In genomic region chr7:129886184-129886817, GRCh38 we compare ENCODE assay signal across 18 cellular contexts.
DNase-seq lines count a peak whose midpoint lies in the region; ATAC-seq and TF ChIP-seq lines count a peak whose summit lies in the region.
"Had no signal": no experiment of that assay in that cellular context is flagged by ENCODE, and none has a peak within 500 bp of the region (broad histone marks: within the 10 kb centered on the region; RNA-seq: fewer than 3 reads in every experiment).

No MANE protein-coding gene starts in this region.

- intact Hi-C loops in HCT116 (cut with micrococcal nuclease) (no loop called here), ascending aorta (cut with DNase I) (no loop called here), left ventricle myocardium superior (cut with micrococcal nuclease) (no loop called here)

- H3K27me3 ChIP-seq in HCT116 (ENCODE audit: insufficient read depth, low read length): no peaks in the 10 kb centered on the region
- H3K27me3 ChIP-seq in ascending aorta: no peaks in the 10 kb centered on the region
- H3K27me3 ChIP-seq: breast epithelium, ovary, spleen had no signal

- no peak overlapping the region for H3K4me3 ChIP-seq in HCT116 (replicated peaks in 1 of 2; ENCODE audit: low read depth in 1 of 2, low read length in 2 of 2)
- H3K4me3 ChIP-seq in ascending aorta: no peak overlapping the region
- H3K4me3 ChIP-seq: breast epithelium, ovary, spleen had no signal

- CTCF ChIA-PET in HCT116 (lab: Charles Lee): no interaction called here

- no peaks in the 10 kb centered on the region for H3K9me2 ChIP-seq in HCT116 (ENCODE audit: insufficient read depth)

- 0 out of 2 replicates have a peak overlapping the region, but pooled peaks have one; percentile 3 for H3K4me2 ChIP-seq in HCT116 (ENCODE audit: low read length)
- H3K4me2 ChIP-seq: KMS-11 had no signal

- H2AFZ ChIP-seq in HCT116 (ENCODE audit: low read depth, low read length, poor library complexity, severe bottlenecking): no peak overlapping the region

- ATAC-seq in HCT116 (no peak), left ventricle myocardium superior (peak; percentile 43), GM18867 (IDR thresholded peaks at IDR 0.05; ENCODE audit: unreplicated experiment) (no peak)

- no TSS peak for BruUV-seq in HCT116 (replicated peaks; lab: Mats Ljungman, UMichigan)

- peaks cover 78% of the 10 kb centered on the region for H3K79me2 ChIP-seq in HCT116 (ENCODE audit: insufficient read depth, low read length)

- no peak for TF ChIP-seq RAD21 in HCT116 (IDR thresholded peaks at IDR 0.05; ENCODE audit: low read depth)

- TF ChIP-seq POLR2A in HCT116 (IDR thresholded peaks at IDR 0.05; ENCODE audit: borderline replicate concordance, extremely low read depth, insufficient read depth, insufficient read length): no peak

- no peak for TF ChIP-seq CTCF in HCT116 (IDR thresholded peaks at IDR 0.05 in 2 of 3, conservative IDR thresholded peaks at IDR 0.05 in 1 of 3; ENCODE audit: borderline replicate concordance in 1 of 3, insufficient read depth in 1 of 3, low read depth in 2 of 3, low read length in 2 of 3)
- no peak for TF ChIP-seq CTCF in ascending aorta (IDR thresholded peaks at IDR 0.05)

- peaks cover 0 to 3% of the 10 kb centered on the region in 2 experiments; a peak in 1 of 4 replicates for H3K36me3 ChIP-seq in HCT116 (ENCODE audit: control insufficient read depth in 1 of 2, insufficient read depth in 2 of 2, low read length in 2 of 2)
- no peaks in the 10 kb centered on the region for H3K36me3 ChIP-seq in ascending aorta
- H3K36me3 ChIP-seq: breast epithelium, ovary had no signal

- no peaks in the 10 kb centered on the region for H4K20me1 ChIP-seq in HCT116 (ENCODE audit: insufficient read depth)

- POLR2A ChIA-PET in HCT116 (lab: Charles Lee): no interaction called here

- no peak overlapping the region for H3K9ac ChIP-seq in HCT116 (ENCODE audit: low read length)
- H3K9ac ChIP-seq: KMS-11 had no signal

- H3K9me3 ChIP-seq in HCT116 (ENCODE audit: control insufficient read depth in 1 of 2, insufficient read depth in 1 of 2, low read depth in 1 of 2, low read length in 2 of 2) (no peaks in the 10 kb centered on the region), ascending aorta (no peaks in the 10 kb centered on the region)
- H3K9me3 ChIP-seq: breast epithelium, ovary, spleen had no signal

- DNase-seq in HCT116 (ENCODE audit: low read depth, low spot score) (no peak), ascending aorta (ENCODE audit: low spot score in 2 of 2) (no peak), left ventricle myocardium superior (no peak), putamen (ENCODE audit: low spot score) (peak; percentile 8), pons (ENCODE audit: low spot score) (no peak), GM19240 (ENCODE audit: insufficient read length, low spot score) (no peak), NCI-H2171 (lab: John Stamatoyannopoulos, UW) (no peak)
- DNase-seq: activated CD4-positive, CD25-positive, alpha-beta regulatory T cell treated with anti-CD3 and anti-CD28 coated beads, Interleukin-2, amount 50 U/mL, for 72 hours; CD4-positive, alpha-beta memory T cell; DMS79 treated with DMSO at 0.1 percent for 48 hours; HFFc6; NCI-H2029 treated with DMSO at 0.1 percent for 48 hours; NCI-H510A; ovary; spleen had no signal

- RAD21 ChIA-PET in HCT116 (lab: Charles Lee; ENCODE audit: low non-redundant PET in 1 of 2, low total read pairs in 2 of 2, uncharacterized antibody in 2 of 2, unreplicated experiment in 2 of 2): no interaction called here

- H3K4me1 ChIP-seq in HCT116 (ENCODE audit: control insufficient read depth in 1 of 2, insufficient read depth in 2 of 2, low read length in 2 of 2) (peaks cover 32 to 34% of the 10 kb centered on the region in 2 experiments; a peak in 3 of 4 replicates), ascending aorta (peaks cover 5 to 54% of the 10 kb centered on the region in 2 donors)
- H3K4me1 ChIP-seq: breast epithelium had no signal

- peak overlapping the region; percentile 45; the same call in 1 of the 2 replicates for H3K27ac ChIP-seq in HCT116 (ENCODE audit: low read depth, low read length)
- peak overlapping the region; percentile 28 to 43 for H3K27ac ChIP-seq in ascending aorta
- H3K27ac ChIP-seq: breast epithelium, KMS-11, ovary had no signal

TF ChIP-seq in HCT116, 20 proteins besides CTCF, POLR2A, EP300 and RAD21:
- no peak for TF ChIP-seq ZNF274 (IDR thresholded peaks at IDR 0.05; ENCODE audit: low read depth, low read length)
- no peak for TF ChIP-seq SP1 (IDR thresholded peaks at IDR 0.05; ENCODE audit: low read depth)
- 0 out of 2 replicates have a peak, but pooled peaks have one; percentile 14 for TF ChIP-seq FOSL1 (IDR thresholded peaks at IDR 0.05; ENCODE audit: low read depth)
- TF ChIP-seq CEBPB (IDR thresholded peaks at IDR 0.05; ENCODE audit: low read depth): no peak
